ENCODE assay signal across 8 cellular contexts in genomic region chrX:49884290-49884862, GRCh38. TPM values are rescaled to one million over a fixed set of nuclear protein-coding genes. Genes with fewer than 3 reads are reported as not detected.
DNase-seq lines count a peak whose midpoint lies in the region; ATAC-seq and TF ChIP-seq lines count a peak whose summit lies in the region.

No MANE protein-coding gene starts in this region.

- no peak overlapping the region for H3K4me2 ChIP-seq in KMS-11

- no peak overlapping the region for H2AFZ ChIP-seq in KMS-11 (ENCODE audit: low read depth)

- H3K4me1 ChIP-seq in BE2C (no peaks in the 10 kb centered on the region), KMS-11 (ENCODE audit: low read depth, poor library complexity, severe bottlenecking) (no peaks in the 10 kb centered on the region)

- no peaks in the 10 kb centered on the region for H3K9me3 ChIP-seq in BE2C

- peak; percentile 64 for ATAC-seq in GM18909 (IDR thresholded peaks at IDR 0.05; ENCODE audit: poor library complexity, unreplicated experiment)
- ATAC-seq in HG02970 (IDR thresholded peaks at IDR 0.05; ENCODE audit: low FRiP score, unreplicated experiment) = no peak

- no peaks in the 10 kb centered on the region for H4K20me1 ChIP-seq in KMS-11 (ENCODE audit: insufficient read depth)

- no peaks in the 10 kb centered on the region for H3K27me3 ChIP-seq in BE2C
- no peaks in the 10 kb centered on the region for H3K27me3 ChIP-seq in KMS-11 (ENCODE audit: insufficient read depth, low read depth)

- DNase-seq in BE2C (peak; percentile 68), RPMI7951 (ENCODE audit: low read depth) (peak; percentile 53), glomerular visceral epithelial cell (ENCODE audit: extremely low spot score) (peak; percentile 58), putamen (ENCODE audit: low spot score) (peak; percentile 6)
- DNase-seq in activated T-helper 9 cell treated with anti-CD3 and anti-CD28 coated beads, Interleukin-2, amount 50 U/mL, for 16 hours (ENCODE audit: low read depth) = peak; percentile 41

- no peak overlapping the region for H3K9ac ChIP-seq in KMS-11

- TF ChIP-seq CTCF in BE2C (IDR thresholded peaks at IDR 0.05; ENCODE audit: low read depth, low read length) = peak; percentile 82
- TF ChIP-seq CTCF in KMS-11 (conservative IDR thresholded peaks at IDR 0.05; ENCODE audit: low read depth, low read length) = peak; percentile 87

- no peaks in the 10 kb centered on the region for H3K79me2 ChIP-seq in KMS-11 (ENCODE audit: insufficient read depth, low read depth)

- H3K36me3 ChIP-seq in BE2C (no peaks in the 10 kb centered on the region), KMS-11 (ENCODE audit: insufficient read depth) (no peaks in the 10 kb centered on the region)

- H3K4me3 ChIP-seq in BE2C (ENCODE audit: low read depth, low read length) = no peak overlapping the region
- H3K4me3 ChIP-seq in KMS-11 (IDR thresholded peaks at IDR 0.05; ENCODE audit: insufficient read depth, low read depth, low read length) = no peak overlapping the region

- no peak overlapping the region for H3K27ac ChIP-seq in KMS-11

RNA-seq across cellular contexts. Expression of gene USP27X, which starts 5.1 kb away (rescaled TPM):
- 1.8 TPM for polyA plus RNA-seq in BE2C (2012; ENCODE audit: insufficient read depth, insufficient read length, low read depth)
- 1.4 and 1.8 TPM in 2 replicates for total RNA-seq in RPMI7951 (2014; rRNA removed; shearing (Covaris generic))

RNA-seq across cellular contexts. Expression of gene CLCN5, which starts 38.0 kb away (rescaled TPM):
- 4.6 TPM for polyA plus RNA-seq in BE2C (2012; ENCODE audit: insufficient read depth, insufficient read length, low read depth)
- total RNA-seq in RPMI7951 (2014; rRNA removed; shearing (Covaris generic)) = 6.6 and 10.8 TPM in 2 replicates

RNA-seq across cellular contexts. Expression of gene PAGE4, which starts 55.3 kb away (rescaled TPM):
- polyA plus RNA-seq in BE2C (2012; ENCODE audit: insufficient read depth, insufficient read length, low read depth) = not detected
- total RNA-seq in RPMI7951 (2014; rRNA removed; shearing (Covaris generic)) = not detected in 2 replicates

Comparison
In these comparisons a context has a peak if more than half of its experiments do, and no peak if none do; other contexts are left out.
1. DNase-seq: peak in every context shown above with its lines; median percentile 68 in BE2C; 58 in glomerular visceral epithelial cell; 53 in RPMI7951; 41 in activated T-helper 9 cell treated with anti-CD3 and anti-CD28 coated beads, Interleukin-2, amount 50 U/mL, for 16 hours; 6 in putamen.